In genomic region chr3:88031543-88032148, GRCh38 we compare ENCODE assay signal across 1 cellular context.
A peak's percentile ranks its signal among the peaks of the same experiment; 100 is the strongest.
TF ChIP-seq lines count a peak whose summit lies in the region.

No MANE protein-coding gene starts in this region.

TF ChIP-seq in K562, 482 proteins besides CTCF, POLR2A, EP300 and RAD21 (continued from another document):
- TF ChIP-seq, protein P1, sequence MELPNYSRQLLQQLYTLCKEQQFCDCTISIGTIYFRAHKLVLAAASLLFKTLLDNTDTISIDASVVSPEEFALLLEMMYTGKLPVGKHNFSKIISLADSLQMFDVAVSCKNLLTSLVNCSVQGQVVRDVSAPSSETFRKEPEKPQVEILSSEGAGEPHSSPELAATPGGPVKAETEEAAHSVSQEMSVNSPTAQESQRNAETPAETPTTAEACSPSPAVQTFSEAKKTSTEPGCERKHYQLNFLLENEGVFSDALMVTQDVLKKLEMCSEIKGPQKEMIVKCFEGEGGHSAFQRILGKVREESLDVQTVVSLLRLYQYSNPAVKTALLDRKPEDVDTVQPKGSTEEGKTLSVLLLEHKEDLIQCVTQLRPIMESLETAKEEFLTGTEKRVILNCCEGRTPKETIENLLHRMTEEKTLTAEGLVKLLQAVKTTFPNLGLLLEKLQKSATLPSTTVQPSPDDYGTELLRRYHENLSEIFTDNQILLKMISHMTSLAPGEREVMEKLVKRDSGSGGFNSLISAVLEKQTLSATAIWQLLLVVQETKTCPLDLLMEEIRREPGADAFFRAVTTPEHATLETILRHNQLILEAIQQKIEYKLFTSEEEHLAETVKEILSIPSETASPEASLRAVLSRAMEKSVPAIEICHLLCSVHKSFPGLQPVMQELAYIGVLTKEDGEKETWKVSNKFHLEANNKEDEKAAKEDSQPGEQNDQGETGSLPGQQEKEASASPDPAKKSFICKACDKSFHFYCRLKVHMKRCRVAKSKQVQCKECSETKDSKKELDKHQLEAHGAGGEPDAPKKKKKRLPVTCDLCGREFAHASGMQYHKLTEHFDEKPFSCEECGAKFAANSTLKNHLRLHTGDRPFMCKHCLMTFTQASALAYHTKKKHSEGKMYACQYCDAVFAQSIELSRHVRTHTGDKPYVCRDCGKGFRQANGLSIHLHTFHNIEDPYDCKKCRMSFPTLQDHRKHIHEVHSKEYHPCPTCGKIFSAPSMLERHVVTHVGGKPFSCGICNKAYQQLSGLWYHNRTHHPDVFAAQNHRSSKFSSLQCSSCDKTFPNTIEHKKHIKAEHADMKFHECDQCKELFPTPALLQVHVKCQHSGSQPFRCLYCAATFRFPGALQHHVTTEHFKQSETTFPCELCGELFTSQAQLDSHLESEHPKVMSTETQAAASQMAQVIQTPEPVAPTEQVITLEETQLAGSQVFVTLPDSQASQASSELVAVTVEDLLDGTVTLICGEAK (IDR thresholded peaks at IDR 0.05), result peak; percentile 43; the same call in 1 of the 2 replicates
- TF ChIP-seq, protein P1 (CRISPR knock-in tag; IDR thresholded peaks at IDR 0.05), result no peak
- TF ChIP-seq ESRRA (IDR thresholded peaks at IDR 0.05; ENCODE audit: borderline replicate concordance, low read depth) (0 out of 2 replicates have a peak, but pooled peaks have one; percentile 16), FOXM1 (IDR thresholded peaks at IDR 0.05; ENCODE audit: low read depth) (peak; percentile 60; the same call in 1 of the 2 replicates), FOXM1 (CRISPR knock-in tag; IDR thresholded peaks at IDR 0.05; ENCODE audit: low read depth) (no peak)
